ENCODE assay signal across 8 cellular contexts in the genomic region with DNA sequence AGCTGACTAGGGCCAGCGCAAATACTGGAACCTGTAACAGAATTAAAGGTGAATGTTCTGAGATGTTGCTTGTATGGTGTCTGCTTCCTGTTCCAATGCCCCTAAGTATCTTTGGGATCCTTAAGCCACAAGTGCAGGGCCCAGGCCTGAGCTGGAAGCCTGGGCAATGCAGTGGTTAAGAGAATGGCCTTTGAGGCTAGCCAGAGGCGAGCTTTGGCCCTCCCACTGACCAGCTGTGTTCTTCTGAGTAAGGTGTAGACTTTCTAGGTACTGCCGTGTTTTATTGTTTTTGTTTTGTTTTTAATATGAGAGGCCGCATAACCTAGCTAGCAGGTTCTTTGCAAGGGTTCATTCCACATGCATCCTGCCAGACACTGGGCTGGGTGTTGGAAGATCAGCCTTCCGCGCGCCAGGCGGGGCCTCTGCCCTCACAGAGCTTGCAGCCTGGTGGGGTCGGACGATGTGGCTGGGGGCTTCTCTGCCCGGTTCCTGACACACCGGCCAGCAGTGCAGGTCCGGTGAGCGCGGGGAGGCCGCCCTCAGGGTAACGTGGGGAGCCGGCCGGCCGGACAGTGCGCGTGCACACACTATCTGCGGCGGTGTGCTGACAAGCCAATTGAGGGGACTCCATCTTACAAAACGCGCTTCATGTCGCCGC. TPM values are rescaled to one million over a fixed set of nuclear protein-coding genes. Genes with fewer than 3 reads are reported as not detected.
DNase-seq lines count a peak whose midpoint lies in the region; ATAC-seq and TF ChIP-seq lines count a peak whose summit lies in the region.

No MANE protein-coding gene starts in this region.

- CTCF ChIA-PET in CD4-positive, alpha-beta T cell (lab: Charles Lee) = interaction anchor here (0.8 to 4.6 kb wide), 2 partner anchors 11 to 197 kb away, joined by 3 to 45 read pairs; a partner anchor contains a TSS

- TF ChIP-seq CTCF in CD4-positive, alpha-beta T cell (IDR thresholded peaks at IDR 0.05) = no peak
- no peak for TF ChIP-seq CTCF in Loucy (conservative IDR thresholded peaks at IDR 0.05; ENCODE audit: low read length)

- peak overlapping the region; percentile 96 for H3K27ac Mint-ChIP-seq in CD4-positive, alpha-beta T cell
- peak overlapping the region; percentile 88 to 93 for H3K27ac Mint-ChIP-seq in effector memory CD8-positive, alpha-beta T cell

- peaks cover 80% of the 10 kb centered on the region for H3K79me2 ChIP-seq in Loucy (ENCODE audit: insufficient read depth, low read length)

- H4K20me1 ChIP-seq in Loucy (ENCODE audit: insufficient read depth, low read length, poor library complexity, severe bottlenecking) = peaks cover 27% of the 10 kb centered on the region

- H3K4me3 ChIP-seq in Loucy (ENCODE audit: low read length, poor library complexity, severe bottlenecking) (peak overlapping the region; percentile 87), neuron (ENCODE audit: low read length) (peak overlapping the region; percentile 62)

- no peaks in the 10 kb centered on the region for H3K9me2 ChIP-seq in Loucy (replicated peaks; ENCODE audit: low read depth, low read length)

- no peaks in the 10 kb centered on the region for H3K9me3 Mint-ChIP-seq in CD4-positive, alpha-beta T cell
- no peaks in the 10 kb centered on the region for H3K9me3 Mint-ChIP-seq in effector memory CD8-positive, alpha-beta T cell

- no peaks in the 10 kb centered on the region for H3K27me3 ChIP-seq in CD4-positive, alpha-beta T cell (ENCODE audit: control insufficient read depth, insufficient read depth, low read length)
- H3K27me3 ChIP-seq in Loucy (ENCODE audit: insufficient read depth, low read length, poor library complexity, severe bottlenecking) (no peaks in the 10 kb centered on the region), neuron (ENCODE audit: insufficient read depth, low read length) (no peaks in the 10 kb centered on the region)

- no peaks in the 10 kb centered on the region for H3K9me3 ChIP-seq in CD4-positive, alpha-beta T cell (ENCODE audit: control insufficient read depth, low read length)
- H3K9me3 ChIP-seq in Loucy (ENCODE audit: insufficient read depth, low read depth, low read length) (no peaks in the 10 kb centered on the region), neuron (ENCODE audit: low read length) (no peaks in the 10 kb centered on the region)

- H3K4me3 Mint-ChIP-seq in CD4-positive, alpha-beta T cell = peak overlapping the region; percentile 97
- H3K4me3 Mint-ChIP-seq in effector memory CD8-positive, alpha-beta T cell = peak overlapping the region; percentile 87 to 98

- H3K36me3 Mint-ChIP-seq in CD4-positive, alpha-beta T cell (ENCODE audit: low read depth) = peaks cover 80% of the 10 kb centered on the region
- peaks cover 67% of the 10 kb centered on the region for H3K36me3 Mint-ChIP-seq in effector memory CD8-positive, alpha-beta T cell (ENCODE audit: insufficient read depth)

- H2AFZ ChIP-seq in Loucy (ENCODE audit: low read length) (peak overlapping the region; percentile 47), neuron (ENCODE audit: low read depth, low read length) (peak overlapping the region; percentile 4)

- H3K36me3 ChIP-seq in Loucy (ENCODE audit: insufficient read depth, low read length) = peaks cover 27% of the 10 kb centered on the region; the same call in 1 of the 2 replicates
- H3K36me3 ChIP-seq in neuron (ENCODE audit: insufficient read depth, low read length) = peaks cover 40% of the 10 kb centered on the region

- H3K27ac ChIP-seq in CD4-positive, alpha-beta T cell (ENCODE audit: low read depth, low read length) = peak overlapping the region; percentile 86

- intact Hi-C loops in CD4-positive, alpha-beta T cell (cut with DNase I, micrococcal nuclease) = loop anchor here in 1 of 2 experiments (2.0 kb wide), 1 partner anchor 42 kb away; a partner anchor contains a TSS

- H3F3A ChIP-seq in Loucy (ENCODE audit: low read depth) = no peaks in the 10 kb centered on the region; the same call in 1 of the 2 replicates

- H3K4me2 ChIP-seq in Loucy (ENCODE audit: low read depth, low read length, poor library complexity, severe bottlenecking) = peak overlapping the region; percentile 93

- H3K9ac ChIP-seq in Loucy (ENCODE audit: low read depth, low read length, poor library complexity, severe bottlenecking) = peak overlapping the region; percentile 92

- DNase-seq in CD4-positive, alpha-beta T cell = no peak
- no peak for DNase-seq in effector memory CD8-positive, alpha-beta T cell
- DNase-seq in activated CD4-positive, CD25-positive, alpha-beta regulatory T cell treated with anti-CD3 and anti-CD28 coated beads, Interleukin-2, amount 50 U/mL, for 72 hours = no peak
- DNase-seq in AG08395 (ENCODE audit: low spot score) (no peak), NCI-H524 (lab: John Stamatoyannopoulos, UW) (no peak), T-helper 9 cell (no peak)

- POLR2A ChIA-PET in CD4-positive, alpha-beta T cell (lab: Charles Lee) = interaction anchor here (0.6 to 2.6 kb wide), 8 partner anchors 11 to 878 kb away, joined by 3 to 26 read pairs (median 6); a partner anchor contains a TSS

- H3K27me3 Mint-ChIP-seq in CD4-positive, alpha-beta T cell = no peaks in the 10 kb centered on the region
- H3K27me3 Mint-ChIP-seq in effector memory CD8-positive, alpha-beta T cell = no peaks in the 10 kb centered on the region

- no peak for ATAC-seq in CD4-positive, alpha-beta T cell (ENCODE audit: poor library complexity)
- ATAC-seq in effector memory CD8-positive, alpha-beta T cell (replicated peaks) = no peak

- H3K4me1 ChIP-seq in Loucy (ENCODE audit: insufficient read depth, low read length, poor library complexity, severe bottlenecking) = peaks cover 47% of the 10 kb centered on the region
- H3K4me1 ChIP-seq in neuron (ENCODE audit: insufficient read depth, low read length) = peaks cover 26% of the 10 kb centered on the region

- H3K4me1 Mint-ChIP-seq in CD4-positive, alpha-beta T cell (ENCODE audit: low read depth) = peaks cover 47% of the 10 kb centered on the region
- peaks cover 42 to 43% of the 10 kb centered on the region in 2 donors for H3K4me1 Mint-ChIP-seq in effector memory CD8-positive, alpha-beta T cell (ENCODE audit: low read depth in 2 of 2)

RNA-seq across cellular contexts. Expression of a gene that starts 0.6 kb away (rescaled TPM):
- total RNA-seq in CD4-positive, alpha-beta T cell = 10 to 100 TPM; 29.2 to 32.1 TPM

RNA-seq across cellular contexts. Expression of a gene that starts 4.4 kb away (rescaled TPM):
- 10 to 100 TPM; 37.8 to 40.7 TPM for total RNA-seq in CD4-positive, alpha-beta T cell

RNA-seq across cellular contexts. Expression of a gene that starts 11.2 kb away (rescaled TPM):
- total RNA-seq in CD4-positive, alpha-beta T cell = 1 to 10 TPM; 2.6 to 3.4 TPM

RNA-seq across cellular contexts. Expression of a gene that starts 13.6 kb away (rescaled TPM):
- total RNA-seq in CD4-positive, alpha-beta T cell = under 1 TPM; 0.80 to 0.81 TPM

RNA-seq across cellular contexts. Expression of a gene that starts 30.3 kb away (rescaled TPM):
- total RNA-seq in CD4-positive, alpha-beta T cell = 1 to 10 TPM; 7.8 TPM
